In genomic region chr9:83072498-83072897, GRCh38 we compare ENCODE assay signal across 5 cellular contexts. TPM values are rescaled to one million over a fixed set of nuclear protein-coding genes. Genes with fewer than 3 reads are reported as not detected.
"Had no signal": no experiment of that assay in that cellular context is flagged by ENCODE, and none has a peak within 500 bp of the region (broad histone marks: within the 10 kb centered on the region; RNA-seq: fewer than 3 reads in every experiment).

No MANE protein-coding gene starts in this region.

RNA-seq across cellular contexts. Expression of gene RASEF, which starts 9.6 kb away (rescaled TPM):
- total RNA-seq: left ventricle myocardium superior; myocyte; naive thymus-derived CD4-positive, alpha-beta T cell; naive thymus-derived CD8-positive, alpha-beta T cell had no signal
- polyA plus RNA-seq: immature natural killer cell; naive thymus-derived CD8-positive, alpha-beta T cell had no signal
